In genomic region chr1:208219659-208220282, GRCh38 we compare ENCODE assay signal across 8 cellular contexts. TPM values are rescaled to one million over a fixed set of nuclear protein-coding genes. Genes with fewer than 3 reads are reported as not detected.
A peak's percentile ranks its signal among the peaks of the same experiment; 100 is the strongest.
DNase-seq lines count a peak whose midpoint lies in the region; ATAC-seq and TF ChIP-seq lines count a peak whose summit lies in the region.

No MANE protein-coding gene starts in this region.

- DNase-seq in H4 (ENCODE audit: low spot score) = peak; percentile 82
- peak; percentile 89 for DNase-seq in cardiac septum (ENCODE audit: low spot score)
- DNase-seq in sciatic nerve (ENCODE audit: low spot score) = no peak
- no peak for DNase-seq in anterior cingulate cortex (lab: John Stamatoyannopoulos, UW)
- DNase-seq in Karpas-422 = no peak
- no peak for DNase-seq in stimulated activated naive CD4-positive, alpha-beta T cell treated with Interleukin-2 at 50 U/mL for 16 hours (lab: John Stamatoyannopoulos, UW)

- no peak overlapping the region for H3K27ac ChIP-seq in Karpas-422 (ENCODE audit: low read length)

- no peaks in the 10 kb centered on the region for H3K9me3 ChIP-seq in Karpas-422 (ENCODE audit: low read length)

- H3K36me3 ChIP-seq in Karpas-422 (ENCODE audit: insufficient read depth, low read length) = no peaks in the 10 kb centered on the region

- no peaks in the 10 kb centered on the region for H3K27me3 ChIP-seq in Karpas-422 (ENCODE audit: low read length)

- H4K20me1 ChIP-seq in Karpas-422 (ENCODE audit: insufficient read depth, low read depth, low read length) = no peaks in the 10 kb centered on the region

- no peak overlapping the region for H2AFZ ChIP-seq in Karpas-422 (ENCODE audit: low read length)

- ATAC-seq in sciatic nerve = peak; percentile 71
- no peak for ATAC-seq in HG02970 (IDR thresholded peaks at IDR 0.05; ENCODE audit: low FRiP score, unreplicated experiment)

- H3K4me2 ChIP-seq in Karpas-422 (ENCODE audit: low read depth, low read length, poor library complexity, severe bottlenecking) = no peak overlapping the region

- TF ChIP-seq CTCF in WI38 (IDR thresholded peaks at IDR 0.05; ENCODE audit: low read depth, low read length) = no peak

- H3K9me2 ChIP-seq in Karpas-422 (replicated peaks; ENCODE audit: insufficient read depth, low read length) = no peaks in the 10 kb centered on the region

- intact Hi-C loops in cardiac septum (cut with DNase I) (loop anchor here (2.0 kb wide), 2 partner anchors 17 to 23 kb away; no protein-coding TSS in a partner anchor), sciatic nerve (cut with DNase I) (no loop called here)

- no peak overlapping the region for H3K9ac ChIP-seq in Karpas-422 (ENCODE audit: low read length)

- H3K4me3 ChIP-seq in WI38 (ENCODE audit: low read depth, low read length) (0 out of 2 replicates have a peak overlapping the region, but pooled peaks have one; percentile 24), Karpas-422 (ENCODE audit: low read length) (no peak overlapping the region)

- H3K79me2 ChIP-seq in Karpas-422 (ENCODE audit: low read length) = no peaks in the 10 kb centered on the region

- H3K4me1 ChIP-seq in Karpas-422 (ENCODE audit: low read length) = no peaks in the 10 kb centered on the region

RNA-seq across cellular contexts. Expression of gene PLXNA2, which starts 24.4 kb away (rescaled TPM):
- total RNA-seq in H4 (2014; rRNA removed; shearing (Covaris generic)) = 0.80 and 0.89 TPM in 2 replicates
- total RNA-seq in cardiac septum (23.8 TPM), sciatic nerve (28.2 TPM)
- total RNA-seq in Karpas-422 (2014; rRNA removed; shearing (Covaris generic); ENCODE audit: low replicate concordance) = not detected in 2 replicates

Comparison
In these comparisons a context has a peak if more than half of its experiments do, and no peak if none do; other contexts are left out.
1. DNase-seq: peak in H4 (single experiment) and cardiac septum (single experiment); none in sciatic nerve (single experiment), anterior cingulate cortex (0 of 58), Karpas-422 (single experiment) and stimulated activated naive CD4-positive, alpha-beta T cell treated with Interleukin-2 at 50 U/mL for 16 hours (single experiment).
2. RNA of gene PLXNA2, which starts 24.4 kb away (total RNA-seq): 28.2 TPM in sciatic nerve (single experiment) and 23.8 TPM in cardiac septum (single experiment); 0.80 to 0.89 TPM in H4 and not detected in Karpas-422; every median in the first group is over 10 times any median in the second.